11 cellular contexts compared by ENCODE assay signal in the genomic region with DNA sequence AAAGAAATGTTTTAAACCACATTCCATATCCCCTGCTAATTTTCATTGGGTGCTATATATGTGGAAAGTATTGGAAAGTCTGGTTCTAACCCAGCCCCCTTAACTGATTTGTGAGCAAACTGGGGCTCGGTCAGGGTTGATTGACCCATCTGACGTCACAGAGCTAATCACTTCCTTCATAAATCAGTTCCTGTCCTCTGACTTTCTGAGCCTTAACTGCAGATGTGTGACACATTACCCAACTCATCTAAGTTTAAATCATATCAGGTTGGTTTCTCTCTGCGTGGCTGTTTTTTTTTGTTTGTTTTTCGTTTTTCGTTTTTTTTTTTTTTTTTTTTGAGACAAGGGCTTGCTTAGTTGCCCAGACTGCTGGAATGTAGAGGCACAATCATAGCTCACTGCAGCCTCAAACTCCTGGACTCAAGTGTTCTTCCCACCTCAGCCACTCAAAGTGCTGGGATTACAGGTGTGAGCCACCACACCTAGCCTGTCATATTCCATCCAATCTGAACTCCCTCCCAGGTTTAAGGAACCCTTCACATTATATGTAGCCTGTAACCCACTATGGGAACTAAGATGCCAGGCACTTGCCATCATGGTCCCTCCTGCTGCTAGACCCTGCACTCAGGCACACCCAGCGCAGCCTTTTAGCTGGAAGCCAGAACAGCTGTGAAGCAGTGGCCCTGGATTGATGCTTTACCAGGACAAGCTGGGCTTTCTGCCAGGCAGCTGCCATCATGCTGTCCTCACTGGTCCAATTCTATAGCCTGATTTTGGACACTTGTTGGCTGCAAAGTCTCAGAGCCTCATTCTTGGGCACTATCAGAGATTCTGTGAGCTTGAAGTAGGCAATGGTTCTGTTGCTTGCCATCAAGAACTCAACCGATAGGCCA. TPM values are rescaled to one million over a fixed set of nuclear protein-coding genes. Genes with fewer than 3 reads are reported as not detected.
DNase-seq lines count a peak whose midpoint lies in the region; ATAC-seq lines count a peak whose summit lies in the region.
"Had no signal": no experiment of that assay in that cellular context is flagged by ENCODE, and none has a peak within 500 bp of the region (broad histone marks: within the 10 kb centered on the region; RNA-seq: fewer than 3 reads in every experiment).

No MANE protein-coding gene starts in this region.

- ATAC-seq in GM18870 (IDR thresholded peaks at IDR 0.05; ENCODE audit: unreplicated experiment) (peak; percentile 63), GM21825 (IDR thresholded peaks at IDR 0.05; ENCODE audit: unreplicated experiment) (peak; percentile 55), HG03521 (IDR thresholded peaks at IDR 0.05; ENCODE audit: unreplicated experiment) (peak; percentile 56)

- DNase-seq in myocyte (ENCODE audit: low read depth) (peak; percentile 42), GOT3 (lab: John Stamatoyannopoulos, UW) (no peak), COLO668 (lab: John Stamatoyannopoulos, UW; ENCODE audit: unreplicated experiment) (no peak), NCI-H2171 (lab: John Stamatoyannopoulos, UW) (no peak), SHP77 (lab: John Stamatoyannopoulos, UW) (no peak)
- DNase-seq: hippocampal formation; NCI-H1417; stimulated activated CD8-positive, alpha-beta memory T cell treated with anti-CD3 and anti-CD28 coated beads, Interleukin-4, amount 100 ng/mL, for 48 hours had no signal

RNA-seq across cellular contexts. Expression of a gene that starts 6.9 kb away (rescaled TPM):
- 27.6 and 40.8 TPM in 2 replicates for total RNA-seq in myocyte
- polyA plus RNA-seq in myocyte (2012) = 14.6 TPM
